ENCODE assay signal across 37 cellular contexts in genomic region chr2:39816845-39817244, GRCh38.
"Had no signal": no experiment of that assay in that cellular context is flagged by ENCODE, and none has a peak within 500 bp of the region (broad histone marks: within the 10 kb centered on the region; RNA-seq: fewer than 3 reads in every experiment).

No MANE protein-coding gene starts in this region.

- H3K9me3 Mint-ChIP-seq: activated CD8-positive, alpha-beta T cell treated with anti-CD3 and anti-CD28 coated beads for 36 hours; activated T-helper 1 cell treated with anti-CD3 and anti-CD28 coated beads, Interleukin-12 subunit alpha, Interleukin-12 subunit beta, Interleukin-2, Interleukin-4 antibody, amounts not matched to agents 30 ng/mL and 10 ng/mL and 1 ng/mL, durations not matched to agents 14 hours and 24 hours and 36 hours; T-helper 2 cell treated with Interferon-gamma antibody and Interleukin-4, amounts not matched to agents 5 μg/mL and 100 μg/mL, for 36 hours had no signal

- H3K9me3 ChIP-seq: adrenal gland, body of pancreas, breast epithelium had no signal

- DNase-seq: activated B cell treated with CpG ODN at 0.5 μM for 24 hours; activated CD4-positive, alpha-beta memory T cell treated with anti-CD3 and anti-CD28 coated beads for 36 hours; activated CD4-positive, alpha-beta T cell treated with anti-CD3 and anti-CD28 coated beads for 4 hours; activated CD4-positive, alpha-beta T cell treated with anti-CD3 and anti-CD28 coated beads, Interleukin-2, amount 10 ng/mL, durations not matched to agents 24 days and 14 days; activated CD4-positive, alpha-beta T cell treated with anti-CD3 and anti-CD28 coated beads, Interleukin-2, amount 50 U/mL, for 1 hour; activated CD4-positive, alpha-beta T cell treated with anti-CD3 and anti-CD28 coated beads, Interleukin-2, amount 50 U/mL, for 4 hours; activated CD4-positive, CD25-positive, alpha-beta regulatory T cell treated with anti-CD3 and anti-CD28 coated beads, Interleukin-2, amount 50 U/mL, for 72 hours; activated CD8-positive, alpha-beta memory T cell treated with anti-CD3 and anti-CD28 coated beads, Interleukin-2, amount 50 U/mL, for 4 hours; activated CD8-positive, alpha-beta T cell treated with anti-CD3 and anti-CD28 coated beads for 36 hours; activated effector memory CD4-positive, alpha-beta T cell treated with anti-CD3 and anti-CD28 coated beads, Interleukin-2, amount 50 U/mL, for 16 hours; activated gamma-delta T cell treated with Interleukin-2 at 50 U/mL for 16 hours; activated naive CD4-positive, alpha-beta T cell; activated naive CD4-positive, alpha-beta T cell treated with anti-CD3 and anti-CD28 coated beads for 36 hours; activated naive CD4-positive, alpha-beta T cell treated with anti-CD3 and anti-CD28 coated beads, Interleukin-2, amount 50 U/mL, for 16 hours; activated naive CD8-positive, alpha-beta T cell treated with anti-CD3 and anti-CD28 coated beads for 36 hours; activated T-cell treated with anti-CD3 and anti-CD28 coated beads for 4 hours; activated T-cell treated with anti-CD3 and anti-CD28 coated beads, Interleukin-2, amount 50 U/mL, for 1 hour; activated T-cell treated with anti-CD3 and anti-CD28 coated beads, Interleukin-2, amount 50 U/mL, for 4 hours; activated T-cell treated with anti-CD3 and anti-CD28 coated beads, Interleukin-2, amount 50 U/mL, for 72 hours; adrenal gland; amniotic stem cell; aorta; body of pancreas; brain microvascular endothelial cell; central memory CD4-positive, alpha-beta T cell; T-helper 1 cell; T-helper 2 cell; T-helper 9 cell had no signal

- FAIRE-seq: astrocyte, TTC549 had no signal

- H3K36me3 Mint-ChIP-seq: activated CD4-positive, alpha-beta memory T cell treated with anti-CD3 and anti-CD28 coated beads for 36 hours had no signal

- H3K27ac Mint-ChIP-seq: activated B cell treated with CpG ODN at 0.5 μM for 24 hours; activated CD4-positive, alpha-beta memory T cell treated with anti-CD3 and anti-CD28 coated beads for 36 hours; activated CD4-positive, alpha-beta T cell treated with anti-CD3 and anti-CD28 coated beads, Interleukin-2, amount 10 ng/mL, durations not matched to agents 24 days and 14 days; activated CD8-positive, alpha-beta T cell treated with anti-CD3 and anti-CD28 coated beads for 36 hours; activated naive CD4-positive, alpha-beta T cell treated with anti-CD3 and anti-CD28 coated beads for 36 hours; activated naive CD8-positive, alpha-beta T cell treated with anti-CD3 and anti-CD28 coated beads for 36 hours; activated T-cell treated with anti-CD3 and anti-CD28 coated beads, Interleukin-2, amount 50 U/mL, for 72 hours; activated T-helper 1 cell treated with anti-CD3 and anti-CD28 coated beads, Interleukin-12 subunit alpha, Interleukin-12 subunit beta, Interleukin-2, Interleukin-4 antibody, amounts not matched to agents 30 ng/mL and 10 ng/mL and 1 ng/mL, durations not matched to agents 14 hours and 24 hours and 36 hours; activated T-helper 17 cell treated with anti-CD3 and anti-CD28 coated beads, Interleukin-2, amount 50 U/mL, for 72 hours; T-helper 1 cell treated with Interleukin-12 subunit alpha and Interleukin-12 subunit beta and Interleukin-4 antibody, amounts not matched to agents 30 μg/mL and 1 μg/mL, for 36 hours; T-helper 2 cell treated with Interferon-gamma antibody and Interleukin-4, amounts not matched to agents 5 μg/mL and 100 μg/mL, for 36 hours had no signal

- ATAC-seq: activated CD8-positive, alpha-beta T cell treated with anti-CD3 and anti-CD28 coated beads for 36 hours; activated naive CD4-positive, alpha-beta T cell treated with anti-CD3 and anti-CD28 coated beads, Interleukin-2, amount 50 U/mL, for 72 hours; activated T-cell treated with anti-CD3 and anti-CD28 coated beads, Interleukin-2, amount 50 U/mL, for 4 hours; activated T-cell treated with anti-CD3 and anti-CD28 coated beads, Interleukin-2, amount 50 U/mL, for 72 hours; activated T-helper 17 cell treated with anti-CD3 and anti-CD28 coated beads, Interleukin-2, amount 50 U/mL, for 72 hours; body of pancreas had no signal

- H3K27me3 ChIP-seq: adrenal gland, body of pancreas, brain microvascular endothelial cell, breast epithelium had no signal

- H3K36me3 ChIP-seq: adrenal gland, brain microvascular endothelial cell, breast epithelium had no signal

- H3K4me1 ChIP-seq: adrenal gland, body of pancreas, breast epithelium had no signal

- H3K27ac ChIP-seq: adrenal gland, body of pancreas, brain microvascular endothelial cell, breast epithelium, VCaP had no signal

- H3K4me3 Mint-ChIP-seq: activated B cell treated with CpG ODN at 0.5 μM for 24 hours; activated CD4-positive, alpha-beta memory T cell treated with anti-CD3 and anti-CD28 coated beads for 36 hours; activated CD4-positive, alpha-beta T cell treated with anti-CD3 and anti-CD28 coated beads, Interleukin-2, amount 10 ng/mL, durations not matched to agents 24 days and 14 days; activated CD8-positive, alpha-beta T cell treated with anti-CD3 and anti-CD28 coated beads for 36 hours; activated naive CD4-positive, alpha-beta T cell treated with anti-CD3 and anti-CD28 coated beads for 36 hours; activated naive CD8-positive, alpha-beta T cell treated with anti-CD3 and anti-CD28 coated beads for 36 hours; activated T-cell treated with anti-CD3 and anti-CD28 coated beads, Interleukin-2, amount 50 U/mL, for 4 hours; activated T-cell treated with anti-CD3 and anti-CD28 coated beads, Interleukin-2, amount 50 U/mL, for 72 hours; activated T-helper 1 cell treated with anti-CD3 and anti-CD28 coated beads, Interleukin-12 subunit alpha, Interleukin-12 subunit beta, Interleukin-2, Interleukin-4 antibody, amounts not matched to agents 30 ng/mL and 10 ng/mL and 1 ng/mL, durations not matched to agents 14 hours and 24 hours and 36 hours; activated T-helper 17 cell treated with anti-CD3 and anti-CD28 coated beads, Interleukin-2, amount 50 U/mL, for 72 hours; T-helper 1 cell treated with Interleukin-12 subunit alpha and Interleukin-12 subunit beta and Interleukin-4 antibody, amounts not matched to agents 30 μg/mL and 1 μg/mL, for 36 hours; T-helper 2 cell treated with Interferon-gamma antibody and Interleukin-4, amounts not matched to agents 5 μg/mL and 100 μg/mL, for 36 hours had no signal

- H3K4me3 ChIP-seq: adrenal gland, body of pancreas, breast epithelium had no signal

- H3K4me1 Mint-ChIP-seq: activated B cell treated with CpG ODN at 0.5 μM for 24 hours; activated CD4-positive, alpha-beta T cell treated with anti-CD3 and anti-CD28 coated beads, Interleukin-2, amount 10 ng/mL, durations not matched to agents 24 days and 14 days; activated naive CD8-positive, alpha-beta T cell treated with anti-CD3 and anti-CD28 coated beads for 36 hours; activated T-helper 17 cell treated with anti-CD3 and anti-CD28 coated beads, Interleukin-2, amount 50 U/mL, for 72 hours had no signal

- H3K27me3 Mint-ChIP-seq: activated CD4-positive, alpha-beta T cell treated with anti-CD3 and anti-CD28 coated beads, Interleukin-2, amount 10 ng/mL, durations not matched to agents 24 days and 14 days had no signal
